In genomic region chr20:32357869-32358631, GRCh38 we compare ENCODE assay signal across 8 cellular contexts. TPM values are rescaled to one million over a fixed set of nuclear protein-coding genes. Genes with fewer than 3 reads are reported as not detected.
DNase-seq lines count a peak whose midpoint lies in the region; ATAC-seq and TF ChIP-seq lines count a peak whose summit lies in the region.

Gene ASXL1 (plus strand): TSS chr20:32358331. CDS start chr20:32358776, 445 bp downstream.

- H3K27me3 ChIP-seq in OCI-LY3 (ENCODE audit: low read depth, low read length) = no peaks in the 10 kb centered on the region

- H3K36me3 ChIP-seq in OCI-LY3 (replicated peaks; ENCODE audit: low read depth, low read length) = peaks cover 22% of the 10 kb centered on the region

- H3K4me1 ChIP-seq in OCI-LY3 (ENCODE audit: low read length) = peaks cover 69% of the 10 kb centered on the region

- ATAC-seq in GM21447 (IDR thresholded peaks at IDR 0.05; ENCODE audit: unreplicated experiment) = peak; percentile 64

- H3K4me2 ChIP-seq in OCI-LY3 (ENCODE audit: low read length) = peak within 1 kb of the TSS; percentile 92

- TF ChIP-seq CTCF in OCI-LY3 (IDR thresholded peaks at IDR 0.05; ENCODE audit: low read depth, low read length) (no peak), endothelial cell (IDR thresholded peaks at IDR 0.05; ENCODE audit: unreplicated experiment) (no peak)

- peak within 1 kb of the TSS; percentile 74; the same call in 1 of the 2 replicates for H2AFZ ChIP-seq in OCI-LY3 (ENCODE audit: low read depth, low read length)

- DNase-seq in D341Med (ENCODE audit: low spot score) (peak; percentile 98), HuH-7 (ENCODE audit: low spot score) (peak; percentile 99), endothelial cell (ENCODE audit: low spot score) (peak; percentile 100), midbrain (lab: John Stamatoyannopoulos, UW) (peak; percentile 96)
- peak; percentile 97 for DNase-seq in activated CD8-positive, alpha-beta memory T cell treated with anti-CD3 and anti-CD28 coated beads, Interleukin-2, amount 50 U/mL, for 48 hours
- DNase-seq in stimulated activated CD8-positive, alpha-beta memory T cell treated with anti-CD3 and anti-CD28 coated beads, Interleukin-2, amount 100 ng/mL, for 1 hour (ENCODE audit: low read depth in 2 of 2) = peak; percentile 84 to 88

- peaks cover 38% of the 10 kb centered on the region for H4K20me1 ChIP-seq in OCI-LY3 (ENCODE audit: insufficient read depth, low read length)

- H3K4me3 ChIP-seq in OCI-LY3 (ENCODE audit: low read length) = peak within 1 kb of the TSS; percentile 91

- peak within 1 kb of the TSS; percentile 95 for H3K27ac ChIP-seq in OCI-LY3 (ENCODE audit: low read length)

- no peaks in the 10 kb centered on the region for H3K9me3 ChIP-seq in OCI-LY3 (ENCODE audit: insufficient read depth, low read length)

- peak within 1 kb of the TSS; percentile 98 for H3K27ac Mint-ChIP-seq in endothelial cell (ENCODE audit: unreplicated experiment)

- peaks cover 48% of the 10 kb centered on the region for H3K79me2 ChIP-seq in OCI-LY3 (ENCODE audit: low read length)

- H3K4me3 Mint-ChIP-seq in endothelial cell (ENCODE audit: unreplicated experiment) = peak within 1 kb of the TSS; percentile 97

- peak within 1 kb of the TSS; percentile 92 for H3K9ac ChIP-seq in OCI-LY3 (ENCODE audit: low read length)

- peaks cover 5% of the 10 kb centered on the region for H3K27me3 Mint-ChIP-seq in endothelial cell (ENCODE audit: unreplicated experiment)

- no peaks in the 10 kb centered on the region for H3K9me3 Mint-ChIP-seq in endothelial cell (ENCODE audit: unreplicated experiment)

- peaks cover 23% of the 10 kb centered on the region for H3K4me1 Mint-ChIP-seq in endothelial cell (ENCODE audit: unreplicated experiment)

- H3K36me3 Mint-ChIP-seq in endothelial cell (ENCODE audit: low read depth, unreplicated experiment) = peaks cover 19% of the 10 kb centered on the region

RNA-seq across cellular contexts. Expression of gene ASXL1, which starts in this region (rescaled TPM):
- 90.8 TPM for total RNA-seq in endothelial cell (ENCODE audit: unreplicated experiment)

Comparison
In these comparisons a context has a peak if more than half of its experiments do, and no peak if none do; other contexts are left out.
1. Peak in every context shown above with its lines: DNase-seq, ATAC-seq, H3K4me3 ChIP-seq and H3K27ac ChIP-seq.